Comparison of ENCODE assay signal across 8 cellular contexts in genomic region chr3:184748219-184749135, GRCh38. TPM values are rescaled to one million over a fixed set of nuclear protein-coding genes. Genes with fewer than 3 reads are reported as not detected.
A peak's percentile ranks its signal among the peaks of the same experiment; 100 is the strongest.
DNase-seq lines count a peak whose midpoint lies in the region; FAIRE-seq and TF ChIP-seq lines count a peak whose summit lies in the region.

No MANE protein-coding gene starts in this region.

- peak; percentile 65 for FAIRE-seq in GM12891 (lab: Jason Lieb, UNC)

- DNase-seq in 8988T (peak; percentile 48), GM12891 (ENCODE audit: insufficient read length, low spot score) (no peak), LNCaP clone FGC (ENCODE audit: low read depth) (peak; percentile 17), amniotic epithelial cell (ENCODE audit: low read depth) (peak; percentile 26), NCI-H187 treated with DMSO at 0.1 percent for 48 hours (lab: John Stamatoyannopoulos, UW) (no peak), HUDEP-2 (lab: John Stamatoyannopoulos, UW; ENCODE audit: unreplicated experiment in 76 of 76) (no peak)
- DNase-seq in stimulated activated naive CD4-positive, alpha-beta T cell treated with Interleukin-2 at 50 U/mL for 16 hours (lab: John Stamatoyannopoulos, UW) = no peak

- no peaks in the 10 kb centered on the region for H3K4me1 ChIP-seq in mesodermal cell (ENCODE audit: control insufficient read depth, insufficient read depth, low read length, poor library complexity, severe bottlenecking)

- 78 to 88% methylated on average over 6 to 8 of the region's 8 CpGs for WGBS in mesodermal cell (ENCODE audit: insufficient coverage in 2 of 2), 2 experiments

- H3K4me3 ChIP-seq in LNCaP clone FGC (ENCODE audit: low read depth, low read length) = no peak overlapping the region
- no peak overlapping the region for H3K4me3 ChIP-seq in mesodermal cell (ENCODE audit: extremely low read depth, insufficient read depth, low read length, poor library complexity, severe bottlenecking)

- peak; percentile 75 for TF ChIP-seq CTCF in LNCaP clone FGC (IDR thresholded peaks at IDR 0.05; ENCODE audit: control insufficient read depth, extremely low read depth, insufficient read depth)

- no peaks in the 10 kb centered on the region for H3K36me3 ChIP-seq in mesodermal cell (ENCODE audit: control insufficient read depth, insufficient read depth, low read length)

- H3K9me3 ChIP-seq in mesodermal cell (ENCODE audit: control insufficient read depth, low read length) = no peaks in the 10 kb centered on the region

- H3K27ac ChIP-seq in mesodermal cell (ENCODE audit: low read depth, low read length, severe bottlenecking) = peak overlapping the region; percentile 16

- no peak for TF ChIP-seq POLR2A in GM12891 (IDR thresholded peaks at IDR 0.05; ENCODE audit: low read depth, low read length)

TF ChIP-seq in GM12891, 5 proteins besides CTCF, POLR2A, EP300 and RAD21:
- no peak for TF ChIP-seq POU2F2 (IDR thresholded peaks at IDR 0.05; ENCODE audit: low read depth, low read length)
- TF ChIP-seq SPI1 (IDR thresholded peaks at IDR 0.05; ENCODE audit: low read depth, low read length) = peak; percentile 30; the same call in 1 of the 2 replicates

RNA-seq across cellular contexts. Expression of gene MAGEF1, which starts 36.6 kb away (rescaled TPM):
- 22.3 TPM for polyA plus RNA-seq in GM12891 (2012; ENCODE audit: low read depth, missing spikeins)
- 47.9 TPM for polyA plus RNA-seq in mesodermal cell (2013, experiment 1 of 2)
- polyA plus RNA-seq in mesodermal cell (2013, experiment 2 of 2) = 47.0 TPM

Comparison
In these comparisons a context has a peak if more than half of its experiments do, and no peak if none do; other contexts are left out.
1. DNase-seq: peak in 8988T (single experiment), LNCaP clone FGC (single experiment) and amniotic epithelial cell (single experiment); none in GM12891 (single experiment), NCI-H187 treated with DMSO at 0.1 percent for 48 hours (single experiment), HUDEP-2 (0 of 76) and stimulated activated naive CD4-positive, alpha-beta T cell treated with Interleukin-2 at 50 U/mL for 16 hours (single experiment).